Comparison of ENCODE assay signal across 9 cellular contexts in the genomic region with DNA sequence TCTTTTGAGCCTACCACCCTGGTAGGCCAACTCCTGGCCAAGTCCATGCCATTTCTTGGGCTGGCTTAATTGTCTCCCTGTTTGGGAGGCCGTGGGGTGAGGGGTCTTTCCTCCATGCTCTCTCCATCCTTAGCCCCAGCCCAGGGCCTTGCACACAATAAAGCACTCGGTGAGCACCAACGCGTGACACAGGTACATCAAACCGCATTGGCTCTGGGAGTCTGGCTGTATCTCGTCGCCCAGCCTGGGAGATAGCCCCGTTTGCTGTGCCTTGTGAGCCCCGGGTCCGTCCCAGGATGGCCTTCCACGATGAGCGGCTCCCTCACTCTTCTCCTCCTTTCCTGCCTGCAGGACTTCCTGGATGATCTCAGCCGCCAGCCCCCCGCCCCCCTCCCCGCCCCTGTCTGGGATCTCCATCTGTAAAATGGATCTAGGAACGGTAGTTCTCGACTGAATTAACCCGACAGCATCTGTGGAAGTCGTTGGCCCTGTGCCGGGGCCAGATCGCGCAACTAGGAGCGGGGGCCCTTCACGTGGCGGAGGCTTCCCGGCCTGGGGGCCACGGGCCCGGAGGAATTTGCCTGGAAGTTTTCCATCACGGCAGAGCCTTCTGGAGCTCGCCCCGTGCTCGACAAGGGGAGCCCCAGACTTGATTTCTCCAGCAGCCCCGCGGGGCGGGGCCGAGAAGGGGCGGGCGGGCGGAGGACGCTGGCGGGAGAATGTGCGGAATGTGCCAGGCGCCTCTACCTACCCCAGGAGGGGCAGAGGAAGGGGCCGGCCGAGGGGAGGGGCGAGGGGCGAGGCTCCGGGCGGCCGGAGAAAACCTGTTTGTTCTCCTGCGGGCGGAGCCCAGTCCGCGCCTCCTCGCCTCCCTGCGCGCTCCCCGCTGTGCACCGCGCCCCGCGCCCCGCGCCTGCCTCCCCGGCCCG. TPM values are rescaled to one million over a fixed set of nuclear protein-coding genes. Genes with fewer than 3 reads are reported as not detected.
DNase-seq lines count a peak whose midpoint lies in the region; ATAC-seq and TF ChIP-seq lines count a peak whose summit lies in the region.
"Had no signal": no experiment of that assay in that cellular context is flagged by ENCODE, and none has a peak within 500 bp of the region (broad histone marks: within the 10 kb centered on the region; RNA-seq: fewer than 3 reads in every experiment).

A gene (plus strand): TSS at position 852 of the 929 bp plus-strand sequence. CDS start 16,423 bp downstream, outside the sequence.

- peak within 1 kb of the TSS in 1 of 3 donors; percentile 54 for H3K4me3 Mint-ChIP-seq in T-cell

- H3K36me3 ChIP-seq in Peyer's patch, result no peaks in the 10 kb centered on the region

- no peaks in the 10 kb centered on the region for H3K36me3 Mint-ChIP-seq in T-cell

- H3K27me3 Mint-ChIP-seq in T-cell, result peaks cover 25 to 34% of the 10 kb centered on the region in 2 donors

- no peaks in the 10 kb centered on the region for H3K4me1 ChIP-seq in Peyer's patch

- H3K27ac ChIP-seq in Peyer's patch, result no peak within 1 kb of the TSS

- CTCF ChIA-PET in T-cell (lab: Charles Lee), result no interaction called here

- ATAC-seq in left ventricle myocardium superior (peak; percentile 19), T-cell (replicated peaks in 1 of 4) (no peak), HG03354 (IDR thresholded peaks at IDR 0.05; ENCODE audit: poor library complexity, severe bottlenecking, unreplicated experiment) (no peak)

- no peaks in the 10 kb centered on the region for H3K9me3 ChIP-seq in Peyer's patch

- H3K9me3 Mint-ChIP-seq in T-cell, result no peaks in the 10 kb centered on the region

- TF ChIP-seq CTCF in Peyer's patch (IDR thresholded peaks at IDR 0.05), result no peak

- H3K27me3 ChIP-seq in Peyer's patch, result no peaks in the 10 kb centered on the region

- POLR2A ChIA-PET in T-cell (lab: Charles Lee), result no interaction called here

- H3K27ac Mint-ChIP-seq in T-cell, result no peak within 1 kb of the TSS

- DNase-seq in DMS153 treated with DMSO at 0.1 percent for 48 hours (lab: John Stamatoyannopoulos, UW; ENCODE audit: unreplicated experiment), result peak; percentile 20
- no peak for DNase-seq in DMS153 (lab: John Stamatoyannopoulos, UW)
- DNase-seq in Peyer's patch, result peak in 1 of 3 donors; percentile 57
- peak; percentile 33 for DNase-seq in left ventricle myocardium superior
- DNase-seq in skeletal muscle cell (ENCODE audit: low read depth), result no peak
- DNase-seq in T-cell, result no peak
- DNase-seq in activated effector memory CD4-positive, alpha-beta T cell treated with anti-CD3 and anti-CD28 coated beads, Interleukin-2, amount 50 U/mL, for 16 hours, result no peak
- DNase-seq: activated effector memory CD4-positive, alpha-beta T cell treated with Interleukin-2 at 50 U/mL for 16 hours had no signal

- H3K4me1 Mint-ChIP-seq in T-cell, result peaks cover 0 to 3% (median 2%) of the 10 kb centered on the region in 3 donors

- intact Hi-C loops in left ventricle myocardium superior (cut with micrococcal nuclease), result no loop called here

- TF ChIP-seq POLR2A in Peyer's patch (IDR thresholded peaks at IDR 0.05), result no peak

- peak within 1 kb of the TSS in 3 of 4 donors; percentile 3 to 34 (median 29) for H3K4me3 ChIP-seq in Peyer's patch
- peak within 1 kb of the TSS; percentile 47 for H3K4me3 ChIP-seq in skeletal muscle cell (ENCODE audit: low read depth, low read length)

RNA-seq across cellular contexts. Expression of the gene that starts here (rescaled TPM):
- total RNA-seq in Peyer's patch (1 to 10 TPM in 3 of 4 donors, under 1 TPM in 1; 0.53 to 2.5 (median 1.4) TPM), left ventricle myocardium superior (2.5 TPM), T-cell (1 to 10 TPM; 1.9 to 3.3 (median 2.2) TPM)

Comparison
In these comparisons a context has a peak if more than half of its experiments do, and no peak if none do; other contexts are left out.
1. DNase-seq: peak in DMS153 treated with DMSO at 0.1 percent for 48 hours (single experiment) and left ventricle myocardium superior (single experiment); none in DMS153 (single experiment), skeletal muscle cell (single experiment), T-cell (0 of 34) and activated effector memory CD4-positive, alpha-beta T cell treated with anti-CD3 and anti-CD28 coated beads, Interleukin-2, amount 50 U/mL, for 16 hours (single experiment).